ENCODE assay signal across 8 cellular contexts in genomic region chr19:4182082-4182926, GRCh38. TPM values are rescaled to one million over a fixed set of nuclear protein-coding genes. Genes with fewer than 3 reads are reported as not detected.
DNase-seq lines count a peak whose midpoint lies in the region; ATAC-seq, FAIRE-seq and TF ChIP-seq lines count a peak whose summit lies in the region.

Gene ANKRD24, plus strand, starts transcription at chr19:4182689. Its CDS starts 3,737 bp downstream, at chr19:4186426.
Gene SIRT6, minus strand, starts transcription at chr19:4182563. Its CDS starts 24 bp downstream, at chr19:4182539.

- H3K4me2 ChIP-seq in HepG2 (ENCODE audit: low read depth, low read length) = peak within 1 kb of the TSS; percentile 94

- intact Hi-C loops in HepG2 (cut with micrococcal nuclease; ENCODE audit: unreplicated experiment) = no loop called here

- in situ Hi-C loops in HepG2 (cut with HindIII; ENCODE audit: extremely low pct_ligation_motif_present, low pct_unique_long_range_greater_than_20kb) = no loop called here

- FAIRE-seq in HepG2 (lab: Jason Lieb, UNC) = peak; percentile 85

- peak; percentile 24; the same call in 1 of the 2 replicates for TF ChIP-seq CTCF in HepG2 (CRISPR knock-in tag; IDR thresholded peaks at IDR 0.05)

- ATAC-seq in GM19043 (IDR thresholded peaks at IDR 0.05; ENCODE audit: low read depth, unreplicated experiment) (peak; percentile 55), HG03460 (IDR thresholded peaks at IDR 0.05; ENCODE audit: unreplicated experiment) (peak; percentile 61), HepG2 (peak; percentile 74)

- no peak within 1 kb of the TSS for H2AFZ ChIP-seq in HepG2 (ENCODE audit: low read length)

- CTCF ChIA-PET in HepG2 (lab: Yijun Ruan, JAX; ENCODE audit: low intra/inter-chr PET ratio, low total read pairs) = no interaction called here

- H3K27ac ChIP-seq in HepG2 (ENCODE audit: extremely low read length, insufficient read depth, low read length) = peak within 1 kb of the TSS; percentile 46

- H4K20me1 ChIP-seq in HepG2 (ENCODE audit: insufficient read depth, low read length) = no peaks in the 10 kb centered on the region

- TF ChIP-seq POLR2A in HepG2 (IDR thresholded peaks at IDR 0.05; ENCODE audit: insufficient read depth in 1 of 2, low read depth in 2 of 2, low read length in 2 of 2) = peak in 1 of 2 experiments; percentile 88; a peak in 2 of 4 replicates

- peak within 1 kb of the TSS; percentile 84 for H3K9ac ChIP-seq in HepG2 (ENCODE audit: insufficient read depth, low read depth, low read length)

- peak; percentile 88 to 91 for DNase-seq in AML-193 (lab: John Stamatoyannopoulos, UW)
- DNase-seq in NCI-H748 (lab: John Stamatoyannopoulos, UW; ENCODE audit: unreplicated experiment) = peak; percentile 95
- DNase-seq in activated CD4-positive, alpha-beta T cell treated with anti-CD3 and anti-CD28 coated beads, Interleukin-2, amount 50 U/mL, for 4 hours = peak; percentile 94
- DNase-seq in dermis blood vessel endothelial cell = peak; percentile 96
- DNase-seq in HepG2 (ENCODE audit: low spot score) = peak; percentile 87
- DNase-seq in stimulated activated CD4-positive, alpha-beta T cell treated with anti-CD3 and anti-CD28 coated beads, Interleukin-2, amount 100 ng/mL, for 4 hours (ENCODE audit: low read depth) = peak; percentile 94

- POLR2A ChIA-PET in HepG2 (lab: Yijun Ruan, JAX) = no interaction called here

- no peak for TF ChIP-seq RAD21 in HepG2 (CRISPR knock-in tag; IDR thresholded peaks at IDR 0.05)

- BruUV-seq in HepG2 (replicated peaks; lab: Mats Ljungman, UMichigan) = no TSS peak

- peaks cover 42% of the 10 kb centered on the region for H3K4me1 ChIP-seq in HepG2 (ENCODE audit: insufficient read depth, low read length)

- no peaks in the 10 kb centered on the region; a peak in 1 of 5 replicates for H3K27me3 ChIP-seq in HepG2 (ENCODE audit: control insufficient read depth in 1 of 2, insufficient read depth in 2 of 2, low read length in 2 of 2)

- peak within 1 kb of the TSS; percentile 74 to 95 (median 93) for H3K4me3 ChIP-seq in HepG2 (replicated peaks in 1 of 3; ENCODE audit: insufficient read depth in 1 of 3, low read depth in 2 of 3, low read length in 3 of 3)

- H3K79me2 ChIP-seq in HepG2 (ENCODE audit: insufficient read depth, low read length) = no peaks in the 10 kb centered on the region

- no peaks in the 10 kb centered on the region; a peak in 1 of 5 replicates for H3K36me3 ChIP-seq in HepG2 (replicated peaks in 1 of 2; ENCODE audit: control insufficient read depth in 1 of 2, insufficient read depth in 2 of 2, low read length in 2 of 2)

- TF ChIP-seq EP300 in HepG2 (IDR thresholded peaks at IDR 0.05; ENCODE audit: low read depth in 2 of 2, low read length in 2 of 2) (peak in 1 of 2 experiments; percentile 46; a peak in 1 of 4 replicates), HepG2 (CRISPR knock-in tag; IDR thresholded peaks at IDR 0.05; ENCODE audit: borderline replicate concordance) (peak; percentile 68; the same call in 1 of the 2 replicates)

- H3K9me3 ChIP-seq in HepG2 (ENCODE audit: low read length) = no peaks in the 10 kb centered on the region

- whole genome bisulfite sequencing in HepG2 (ENCODE audit: low lambda C conversion rate) = 1% methylated on average over 19 of the region's 62 CpGs

TF ChIP-seq in HepG2, 621 proteins besides CTCF, POLR2A, EP300 and RAD21 (continues in another document):
- peak; percentile 43 for TF ChIP-seq NFYB (CRISPR knock-in tag; IDR thresholded peaks at IDR 0.05)
- TF ChIP-seq EHMT2 (IDR thresholded peaks at IDR 0.05; ENCODE audit: borderline replicate concordance, low read depth, low read length) = no peak

RNA-seq across cellular contexts. Expression of gene ANKRD24, which starts in this region (rescaled TPM):
- total RNA-seq in dermis blood vessel endothelial cell (0.42 and 0.68 TPM in 2 replicates), HepG2 (2016; rRNA removed; fragmentation: Illumina TruSeq; extraction: Trizol) (0.13 TPM in 1 of 2 replicates, not detected in the other)
- not detected in 2 replicates for total RNA-seq in HepG2 (2016; cell fraction: cytosol; rRNA removed; fragmentation: Illumina TruSeq; extraction: Trizol; ENCODE audit: low read depth)
- 0.06 and 0.19 TPM in 2 replicates for total RNA-seq in HepG2 (2016; cell fraction: insoluble cytoplasmic fraction; rRNA removed; fragmentation: Illumina TruSeq; extraction: Trizol)
- not detected in 2 replicates for total RNA-seq in HepG2 (2016; cell fraction: membrane; rRNA removed; fragmentation: Illumina TruSeq; extraction: Trizol)
- total RNA-seq in HepG2 (2016; cell fraction: nucleus; rRNA removed; fragmentation: Illumina TruSeq; extraction: Trizol) = 0.22 TPM in 1 of 2 replicates, not detected in the other
- 0.17 and 0.24 TPM in 2 replicates for polyA plus RNA-seq in HepG2 (2011; rRNA removed)
- polyA plus RNA-seq in HepG2 (2011; cell fraction: cytosol; rRNA removed) = 0.15 and 0.19 TPM in 2 replicates
- 0.97 and 1.2 TPM in 2 replicates for polyA plus RNA-seq in HepG2 (2011; cell fraction: nucleus; rRNA removed)
- 0.13 and 0.28 TPM in 2 replicates for polyA plus RNA-seq in HepG2 (2012)
- polyA plus RNA-seq in HepG2 (2016; cell fraction: cytosol; fragmentation: Illumina TruSeq; extraction: Trizol; ENCODE audit: low read depth) = not detected in 2 replicates
- not detected in 2 replicates for polyA plus RNA-seq in HepG2 (2016; cell fraction: insoluble cytoplasmic fraction; fragmentation: Illumina TruSeq; extraction: Trizol; ENCODE audit: low read depth)
- not detected in 2 replicates for polyA plus RNA-seq in HepG2 (2016; cell fraction: membrane; fragmentation: Illumina TruSeq; extraction: Trizol; ENCODE audit: low read depth)
- polyA plus RNA-seq in HepG2 (2016; cell fraction: nucleus; fragmentation: Illumina TruSeq; extraction: Trizol; ENCODE audit: insufficient read depth, low read depth) = 0.36 and 0.63 TPM in 2 replicates
- 0.07 and 0.20 TPM in 2 replicates for polyA minus RNA-seq in HepG2 (2011; rRNA and poly(A)+ RNA removed; ENCODE audit: low replicate concordance)
- not detected in 2 replicates for polyA minus RNA-seq in HepG2 (2011; cell fraction: cytosol; rRNA and poly(A)+ RNA removed)
- 0.25 TPM in 1 of 2 replicates, not detected in the other for polyA minus RNA-seq in HepG2 (2011; cell fraction: nucleus; rRNA and poly(A)+ RNA removed)

RNA-seq across cellular contexts. Expression of gene SIRT6, which starts in this region (rescaled TPM):
- total RNA-seq in dermis blood vessel endothelial cell (14.0 and 23.1 TPM in 2 replicates), HepG2 (2016; rRNA removed; fragmentation: Illumina TruSeq; extraction: Trizol) (8.6 and 11.0 TPM in 2 replicates)
- 7.2 and 9.1 TPM in 2 replicates for total RNA-seq in HepG2 (2016; cell fraction: cytosol; rRNA removed; fragmentation: Illumina TruSeq; extraction: Trizol; ENCODE audit: low read depth)
- total RNA-seq in HepG2 (2016; cell fraction: insoluble cytoplasmic fraction; rRNA removed; fragmentation: Illumina TruSeq; extraction: Trizol) = 7.9 and 10.6 TPM in 2 replicates
- 7.5 and 8.1 TPM in 2 replicates for total RNA-seq in HepG2 (2016; cell fraction: membrane; rRNA removed; fragmentation: Illumina TruSeq; extraction: Trizol)
- 7.0 and 8.1 TPM in 2 replicates for total RNA-seq in HepG2 (2016; cell fraction: nucleus; rRNA removed; fragmentation: Illumina TruSeq; extraction: Trizol)
- polyA plus RNA-seq in HepG2 (2011; rRNA removed) = 18.4 and 20.7 TPM in 2 replicates
- polyA plus RNA-seq in HepG2 (2011; cell fraction: cytosol; rRNA removed) = 12.2 and 19.4 TPM in 2 replicates
- polyA plus RNA-seq in HepG2 (2011; cell fraction: nucleus; rRNA removed) = 69.5 and 82.9 TPM in 2 replicates
- 7.3 and 9.2 TPM in 2 replicates for polyA plus RNA-seq in HepG2 (2012)
- 4.6 and 5.1 TPM in 2 replicates for polyA plus RNA-seq in HepG2 (2016; cell fraction: cytosol; fragmentation: Illumina TruSeq; extraction: Trizol; ENCODE audit: low read depth)
- 9.5 and 10.8 TPM in 2 replicates for polyA plus RNA-seq in HepG2 (2016; cell fraction: insoluble cytoplasmic fraction; fragmentation: Illumina TruSeq; extraction: Trizol; ENCODE audit: low read depth)
- 6.0 TPM in 2 replicates for polyA plus RNA-seq in HepG2 (2016; cell fraction: membrane; fragmentation: Illumina TruSeq; extraction: Trizol; ENCODE audit: low read depth)
- polyA plus RNA-seq in HepG2 (2016; cell fraction: nucleus; fragmentation: Illumina TruSeq; extraction: Trizol; ENCODE audit: insufficient read depth, low read depth) = 31.6 and 35.6 TPM in 2 replicates
- polyA minus RNA-seq in HepG2 (2011; rRNA and poly(A)+ RNA removed; ENCODE audit: low replicate concordance) = 18.0 and 19.2 TPM in 2 replicates
- 6.8 and 7.4 TPM in 2 replicates for polyA minus RNA-seq in HepG2 (2011; cell fraction: cytosol; rRNA and poly(A)+ RNA removed)
- polyA minus RNA-seq in HepG2 (2011; cell fraction: nucleus; rRNA and poly(A)+ RNA removed) = 9.0 TPM in 2 replicates

Comparison
In these comparisons a context has a peak if more than half of its experiments do, and no peak if none do; other contexts are left out.
1. Peak in every context shown above with its lines: DNase-seq, ATAC-seq, H3K4me3 ChIP-seq and H3K27ac ChIP-seq.